In genomic region chr5:109242518-109242917, GRCh38 we compare ENCODE assay signal across 17 cellular contexts.
DNase-seq lines count a peak whose midpoint lies in the region; ATAC-seq, FAIRE-seq and TF ChIP-seq lines count a peak whose summit lies in the region.
"Had no signal": no experiment of that assay in that cellular context is flagged by ENCODE, and none has a peak within 500 bp of the region (broad histone marks: within the 10 kb centered on the region; RNA-seq: fewer than 3 reads in every experiment).

No MANE protein-coding gene starts in this region.

- intact Hi-C loops in activated CD4-positive, alpha-beta T cell treated with anti-CD3 and anti-CD28 coated beads for 36 hours (cut with DNase I, micrococcal nuclease), result loop anchor here (5.0 to 10.0 kb wide), 2 partner anchors 162 to 165 kb away; partner anchors contain the start of gene PJA2 (in 2 of the 2)

- ATAC-seq in activated CD4-positive, alpha-beta T cell treated with anti-CD3 and anti-CD28 coated beads for 36 hours, result peak; percentile 87
- ATAC-seq in HG02852 (IDR thresholded peaks at IDR 0.05; ENCODE audit: unreplicated experiment), result peak; percentile 60
- no peak for ATAC-seq in HG03045 (IDR thresholded peaks at IDR 0.05; ENCODE audit: unreplicated experiment)

- H3K4me3 Mint-ChIP-seq in activated CD4-positive, alpha-beta T cell treated with anti-CD3 and anti-CD28 coated beads for 36 hours, result no peak overlapping the region
- H3K4me3 Mint-ChIP-seq in astrocyte (ENCODE audit: unreplicated experiment), result no peak overlapping the region

- H3K79me2 ChIP-seq in astrocyte (ENCODE audit: insufficient read depth, low read length) (no peaks in the 10 kb centered on the region), smooth muscle cell (ENCODE audit: low read depth) (no peaks in the 10 kb centered on the region)

- H3K4me3 ChIP-seq in astrocyte (ENCODE audit: insufficient read depth, low read depth, low read length) (no peak overlapping the region), smooth muscle cell (no peak overlapping the region)
- H3K4me3 ChIP-seq: BLaER1 treated with 17β-estradiol and CSF1 and Interleukin-3, amounts not matched to agents 10 nM and 100 nM; PC-9 had no signal

- H3K9me3 ChIP-seq in astrocyte (ENCODE audit: insufficient read depth, low read depth, low read length) (peaks cover 7% of the 10 kb centered on the region), smooth muscle cell (replicated peaks; ENCODE audit: low read depth) (no peaks in the 10 kb centered on the region)

- CTCF ChIA-PET in activated CD4-positive, alpha-beta T cell treated with anti-CD3 and anti-CD28 coated beads for 36 hours (lab: Charles Lee), result no interaction called here

- H3K36me3 ChIP-seq in astrocyte (ENCODE audit: insufficient read depth, low read length) (no peaks in the 10 kb centered on the region), smooth muscle cell (ENCODE audit: low read depth) (no peaks in the 10 kb centered on the region)

- no peaks in the 10 kb centered on the region for H3F3A ChIP-seq in smooth muscle cell (ENCODE audit: low read depth)

- H3K4me1 ChIP-seq in astrocyte (ENCODE audit: insufficient read depth, low read length) (no peaks in the 10 kb centered on the region), smooth muscle cell (ENCODE audit: low read depth) (peaks cover 7% of the 10 kb centered on the region)

- peaks cover 12% of the 10 kb centered on the region for H3K36me3 Mint-ChIP-seq in activated CD4-positive, alpha-beta T cell treated with anti-CD3 and anti-CD28 coated beads for 36 hours (ENCODE audit: low read depth)
- H3K36me3 Mint-ChIP-seq in astrocyte (ENCODE audit: low read depth, unreplicated experiment), result peaks cover 3% of the 10 kb centered on the region

- peaks cover 12% of the 10 kb centered on the region for H3K9me3 Mint-ChIP-seq in activated CD4-positive, alpha-beta T cell treated with anti-CD3 and anti-CD28 coated beads for 36 hours (ENCODE audit: low read depth)
- H3K9me3 Mint-ChIP-seq in astrocyte (ENCODE audit: unreplicated experiment), result peaks cover 22% of the 10 kb centered on the region

- H3K9ac ChIP-seq in astrocyte (ENCODE audit: low read length) (no peak overlapping the region), smooth muscle cell (ENCODE audit: low read depth) (no peak overlapping the region)
- H3K9ac ChIP-seq: BLaER1 treated with 17β-estradiol and CSF1 and Interleukin-3, amounts not matched to agents 10 nM and 100 nM had no signal

- H4K20me1 ChIP-seq in astrocyte (ENCODE audit: insufficient read depth, low read length) (no peaks in the 10 kb centered on the region), smooth muscle cell (ENCODE audit: low read depth) (no peaks in the 10 kb centered on the region)
- H4K20me1 ChIP-seq: BLaER1 treated with 17β-estradiol and CSF1 and Interleukin-3, amounts not matched to agents 10 nM and 100 nM had no signal

- POLR2A ChIA-PET in activated CD4-positive, alpha-beta T cell treated with anti-CD3 and anti-CD28 coated beads for 36 hours (lab: Charles Lee), result interaction anchor here (0.5 kb wide), 1 partner anchor 20 kb away, joined by 3 read pairs; no protein-coding TSS in a partner anchor

- no peak for FAIRE-seq in astrocyte (lab: Jason Lieb, UNC)
- FAIRE-seq: H54 had no signal

- H3K4me2 ChIP-seq in astrocyte (ENCODE audit: low read length) (no peak overlapping the region), smooth muscle cell (peak overlapping the region; percentile 66)
- H3K4me2 ChIP-seq: BLaER1 treated with 17β-estradiol and CSF1 and Interleukin-3, amounts not matched to agents 10 nM and 100 nM; PC-9 had no signal

- H3K4me1 Mint-ChIP-seq in activated CD4-positive, alpha-beta T cell treated with anti-CD3 and anti-CD28 coated beads for 36 hours, result peaks cover 2% of the 10 kb centered on the region
- peaks cover 20% of the 10 kb centered on the region for H3K4me1 Mint-ChIP-seq in astrocyte (ENCODE audit: low read depth, unreplicated experiment)

- TF ChIP-seq CTCF in astrocyte (IDR thresholded peaks at IDR 0.05; ENCODE audit: insufficient read depth, low read depth, low read length), result no peak
- TF ChIP-seq CTCF in smooth muscle cell (IDR thresholded peaks at IDR 0.05; ENCODE audit: borderline replicate concordance, insufficient read depth, poor library complexity, severe bottlenecking), result no peak

- peak; percentile 7 for DNase-seq in activated CD4-positive, alpha-beta T cell treated with anti-CD3 and anti-CD28 coated beads for 36 hours
- DNase-seq in activated CD4-positive, alpha-beta T cell treated with anti-CD3 and anti-CD28 coated beads for 1 hour, result no peak
- peak; percentile 68 for DNase-seq in astrocyte (ENCODE audit: low read depth)
- DNase-seq in smooth muscle cell (lab: John Stamatoyannopoulos, UW; ENCODE audit: unreplicated experiment), result no peak
- DNase-seq in Ammon's horn (ENCODE audit: low spot score), result no peak
- DNase-seq in NK-92 (lab: John Stamatoyannopoulos, UW; ENCODE audit: unreplicated experiment), result no peak
- DNase-seq: 8988T, IMR-90, NCI-H146, NCI-H2107, NCI-H345, NCI-H526 treated with DMSO at 0.1 percent for 48 hours, PC-9 had no signal

- H3K27ac Mint-ChIP-seq in activated CD4-positive, alpha-beta T cell treated with anti-CD3 and anti-CD28 coated beads for 36 hours, result no peak overlapping the region
- no peak overlapping the region for H3K27ac Mint-ChIP-seq in astrocyte (ENCODE audit: unreplicated experiment)

- peaks cover 2% of the 10 kb centered on the region for H3K27me3 Mint-ChIP-seq in activated CD4-positive, alpha-beta T cell treated with anti-CD3 and anti-CD28 coated beads for 36 hours
- H3K27me3 Mint-ChIP-seq in astrocyte (ENCODE audit: low read depth, unreplicated experiment), result peaks cover 17% of the 10 kb centered on the region

- no peak overlapping the region for H2AFZ ChIP-seq in astrocyte (ENCODE audit: low read depth, low read length)
- H2AFZ ChIP-seq in smooth muscle cell (ENCODE audit: low read depth), result no peak overlapping the region
- H2AFZ ChIP-seq: PC-9 had no signal

- H3K27ac ChIP-seq in astrocyte (ENCODE audit: low read depth, low read length), result no peak overlapping the region
- peak overlapping the region; percentile 13 for H3K27ac ChIP-seq in smooth muscle cell (ENCODE audit: low read depth)
- H3K27ac ChIP-seq: BLaER1 treated with 17β-estradiol and CSF1 and Interleukin-3, amounts not matched to agents 10 nM and 100 nM; PC-9 had no signal

- H3K27me3 ChIP-seq in astrocyte (ENCODE audit: insufficient read depth, low read length), result no peaks in the 10 kb centered on the region
- no peaks in the 10 kb centered on the region for H3K27me3 ChIP-seq in smooth muscle cell (ENCODE audit: low read depth)
- H3K27me3 ChIP-seq: BLaER1 treated with 17β-estradiol and CSF1 and Interleukin-3, amounts not matched to agents 10 nM and 100 nM had no signal

Comparison
In these comparisons a context has a peak if more than half of its experiments do, and no peak if none do; other contexts are left out.
1. DNase-seq: peak in activated CD4-positive, alpha-beta T cell treated with anti-CD3 and anti-CD28 coated beads for 36 hours (single experiment) and astrocyte (single experiment); none in activated CD4-positive, alpha-beta T cell treated with anti-CD3 and anti-CD28 coated beads for 1 hour (single experiment), smooth muscle cell (single experiment), Ammon's horn (single experiment) and NK-92 (single experiment).